In genomic region chr10:102133373-102134195, GRCh38 we compare ENCODE assay signal across 1 cellular context.
TF ChIP-seq lines count a peak whose summit lies in the region.

No MANE protein-coding gene starts in this region.

TF ChIP-seq in HepG2, 621 proteins besides CTCF, POLR2A, EP300 and RAD21 (continued from another document and continues in another):
- no peak for TF ChIP-seq ZNF407 (CRISPR knock-in tag; IDR thresholded peaks at IDR 0.05; ENCODE audit: not compliant biosample characterization)
- TF ChIP-seq ZNF614 (CRISPR knock-in tag; IDR thresholded peaks at IDR 0.05; ENCODE audit: borderline replicate concordance) = no peak
- TF ChIP-seq FOSL2 (CRISPR knock-in tag; IDR thresholded peaks at IDR 0.05) = no peak; the same call in 1 of the 2 replicates
- TF ChIP-seq PHF20 (CRISPR knock-in tag; IDR thresholded peaks at IDR 0.05) = no peak
- no peak; the same call in 1 of the 2 replicates for TF ChIP-seq POGZ (CRISPR knock-in tag; IDR thresholded peaks at IDR 0.05)
- no peak for TF ChIP-seq TERF1 (CRISPR knock-in tag; IDR thresholded peaks at IDR 0.05)
- TF ChIP-seq ZNF572 (CRISPR knock-in tag; IDR thresholded peaks at IDR 0.05) = 0 out of 2 replicates have a peak, but pooled peaks have one; percentile 40
- TF ChIP-seq MTA1 (CRISPR knock-in tag; IDR thresholded peaks at IDR 0.05; ENCODE audit: borderline replicate concordance) = no peak
- TF ChIP-seq ZNF335 (CRISPR knock-in tag; IDR thresholded peaks at IDR 0.05) = no peak
- no peak for TF ChIP-seq ZNF577 (CRISPR knock-in tag; IDR thresholded peaks at IDR 0.05; ENCODE audit: borderline replicate concordance, low read depth)
- TF ChIP-seq NONO (IDR thresholded peaks at IDR 0.05) = no peak
- no peak for TF ChIP-seq NONO (CRISPR knock-in tag; conservative IDR thresholded peaks at IDR 0.05)
- TF ChIP-seq ZNF382 (CRISPR knock-in tag; IDR thresholded peaks at IDR 0.05; ENCODE audit: borderline replicate concordance) = no peak
- no peak for TF ChIP-seq JUND (CRISPR knock-in tag; IDR thresholded peaks at IDR 0.05)
- TF ChIP-seq KIAA2018 (CRISPR knock-in tag; IDR thresholded peaks at IDR 0.05; ENCODE audit: borderline replicate concordance) = no peak
- 0 out of 2 replicates have a peak, but pooled peaks have one; percentile 26 for TF ChIP-seq PCBP1 (IDR thresholded peaks at IDR 0.05; ENCODE audit: borderline replicate concordance, low read depth, low read length)
- TF ChIP-seq ZNF282 (IDR thresholded peaks at IDR 0.05; ENCODE audit: partially characterized antibody) = no peak
- no peak for TF ChIP-seq SSRP1 (CRISPR knock-in tag; IDR thresholded peaks at IDR 0.05)
- TF ChIP-seq GMEB1 (CRISPR knock-in tag; IDR thresholded peaks at IDR 0.05; ENCODE audit: borderline replicate concordance) = no peak
- peak; percentile 23 for TF ChIP-seq ASH2L (IDR thresholded peaks at IDR 0.05; ENCODE audit: insufficient read length, low read depth, low read length)
- TF ChIP-seq HOMEZ (CRISPR knock-in tag; IDR thresholded peaks at IDR 0.05; ENCODE audit: low read depth) = no peak
- TF ChIP-seq ZNF777 (CRISPR knock-in tag; IDR thresholded peaks at IDR 0.05) = peak; percentile 45
- no peak for TF ChIP-seq HOXA7 (CRISPR knock-in tag; IDR thresholded peaks at IDR 0.05)
- no peak; the same call in 1 of the 2 replicates for TF ChIP-seq TGIF2 (CRISPR knock-in tag; IDR thresholded peaks at IDR 0.05)
- TF ChIP-seq NFYC (CRISPR knock-in tag; IDR thresholded peaks at IDR 0.05) = no peak
- TF ChIP-seq ZNF589 (CRISPR knock-in tag; conservative IDR thresholded peaks at IDR 0.05) = no peak
- peak; percentile 41 for TF ChIP-seq AGO1 (IDR thresholded peaks at IDR 0.05; ENCODE audit: low read depth, low read length, poor library complexity, severe bottlenecking)
- peak; percentile 62; the same call in 1 of the 2 replicates for TF ChIP-seq HNF1B (CRISPR knock-in tag; IDR thresholded peaks at IDR 0.05)
- no peak for TF ChIP-seq FLYWCH1 (CRISPR knock-in tag; IDR thresholded peaks at IDR 0.05)
- TF ChIP-seq GTF3A (CRISPR knock-in tag; conservative IDR thresholded peaks at IDR 0.05) = no peak
- peak; percentile 67; the same call in 1 of the 2 replicates for TF ChIP-seq HDAC1 (CRISPR knock-in tag; IDR thresholded peaks at IDR 0.05)
- TF ChIP-seq ZBTB3 (CRISPR knock-in tag; IDR thresholded peaks at IDR 0.05; ENCODE audit: borderline replicate concordance, low read depth) = no peak
- TF ChIP-seq MEIS2 (CRISPR knock-in tag; IDR thresholded peaks at IDR 0.05) = no peak; the same call in 1 of the 2 replicates
- TF ChIP-seq ZBTB7B (CRISPR knock-in tag; IDR thresholded peaks at IDR 0.05) = no peak
- no peak for TF ChIP-seq HES4 (CRISPR knock-in tag; IDR thresholded peaks at IDR 0.05; ENCODE audit: borderline replicate concordance)
- TF ChIP-seq GATAD2A (CRISPR knock-in tag; IDR thresholded peaks at IDR 0.05) = peak; percentile 49; the same call in 1 of the 2 replicates
- TF ChIP-seq ZBTB42 (CRISPR knock-in tag; IDR thresholded peaks at IDR 0.05) = no peak
- no peak for TF ChIP-seq ATF1 (CRISPR knock-in tag; IDR thresholded peaks at IDR 0.05)
- TF ChIP-seq POLR2AphosphoS2 (IDR thresholded peaks at IDR 0.05; ENCODE audit: low read depth, low read length) = no peak
- no peak for TF ChIP-seq HHEX (CRISPR knock-in tag; IDR thresholded peaks at IDR 0.05)
- TF ChIP-seq ZNF343 (CRISPR knock-in tag; IDR thresholded peaks at IDR 0.05) = no peak
- peak; percentile 56 for TF ChIP-seq ZNF781 (CRISPR knock-in tag; IDR thresholded peaks at IDR 0.05; ENCODE audit: borderline replicate concordance, not compliant biosample characterization)
- peak; percentile 16; the same call in 1 of the 2 replicates for TF ChIP-seq ATF7-NPFF (CRISPR knock-in tag; IDR thresholded peaks at IDR 0.05; ENCODE audit: low read depth)
